8 cellular contexts compared by ENCODE assay signal in the genomic region with DNA sequence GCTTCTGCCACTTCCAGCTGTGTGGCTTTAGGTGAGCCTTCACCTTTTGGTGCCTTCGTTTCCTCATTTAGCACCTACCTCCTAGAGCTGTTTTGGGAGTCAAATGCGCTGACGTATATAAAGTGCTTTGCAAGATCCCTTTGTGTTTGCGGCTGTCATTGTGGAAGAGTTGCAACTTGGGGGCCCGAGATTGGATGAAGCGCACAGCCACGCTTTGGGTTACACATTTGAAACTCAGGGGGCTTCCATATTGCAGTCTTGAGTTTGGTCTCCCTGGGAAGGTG. TPM values are rescaled to one million over a fixed set of nuclear protein-coding genes. Genes with fewer than 3 reads are reported as not detected.
DNase-seq lines count a peak whose midpoint lies in the region; ATAC-seq and TF ChIP-seq lines count a peak whose summit lies in the region.

No MANE protein-coding gene starts in this region.

- no peak for TF ChIP-seq POLR2A in body of pancreas (IDR thresholded peaks at IDR 0.05)

- no peak for TF ChIP-seq CTCF in AG04449 (IDR thresholded peaks at IDR 0.05; ENCODE audit: insufficient read depth, low read length, missing control alignments)
- no peak for TF ChIP-seq CTCF in HFFc6 (IDR thresholded peaks at IDR 0.05)
- TF ChIP-seq CTCF in body of pancreas (IDR thresholded peaks at IDR 0.05), result no peak

- H3K36me3 ChIP-seq in body of pancreas (replicated peaks in 1 of 2; ENCODE audit: insufficient read depth in 1 of 2, low read depth in 2 of 2), result no peaks in the 10 kb centered on the region

- peaks cover 86% of the 10 kb centered on the region for H3K4me1 ChIP-seq in body of pancreas
- H3K4me1 ChIP-seq in mononuclear cell (ENCODE audit: insufficient read depth, low read length), result peaks cover 74% of the 10 kb centered on the region

- POLR2A ChIA-PET in AG04449 (lab: Yijun Ruan, JAX), result interaction anchor here (0.6 to 1.6 kb wide), 6 partner anchors 10 to 253 kb away, joined by 3 to 7 read pairs (median 4); partner anchors contain the start of genes ABCB9, MPHOSPH9 and MTRFR

- H3K9me3 Mint-ChIP-seq in HFFc6, result no peaks in the 10 kb centered on the region

- H3K4me3 Mint-ChIP-seq in HFFc6, result peak overlapping the region; percentile 91

- H3K27ac Mint-ChIP-seq in HFFc6, result peak overlapping the region; percentile 83

- H3K27me3 Mint-ChIP-seq in HFFc6 (ENCODE audit: insufficient read depth), result peaks cover under 1% of the 10 kb centered on the region

- no peak for DNase-seq in AG04449 (ENCODE audit: low read depth, low spot score)
- no peak for DNase-seq in HFFc6
- DNase-seq in body of pancreas, result no peak
- no peak for DNase-seq in COR-L47 (lab: John Stamatoyannopoulos, UW)

- intact Hi-C loops in body of pancreas (cut with DNase I), result no loop called here

- WGBS in body of pancreas, 2 donors, result 1 to 13% methylated on average over 6 to 7 of the region's 7 CpGs

- CTCF ChIA-PET in AG04449 (lab: Yijun Ruan, JAX), result interaction anchor here (3.9 kb wide), 1 partner anchor 259 kb away, joined by 27 read pairs; no protein-coding TSS in a partner anchor

- ATAC-seq in body of pancreas (no peak), HG02840 (IDR thresholded peaks at IDR 0.05; ENCODE audit: low FRiP score, unreplicated experiment) (no peak), HG02763 (IDR thresholded peaks at IDR 0.05; ENCODE audit: unreplicated experiment) (no peak), GM19455 (IDR thresholded peaks at IDR 0.05; ENCODE audit: unreplicated experiment) (no peak)

- H3K4me3 ChIP-seq in AG04449 (ENCODE audit: low read depth, low read length), result peak overlapping the region; percentile 87
- H3K4me3 ChIP-seq in body of pancreas, result peak overlapping the region in 1 of 2 donors; percentile 84
- H3K4me3 ChIP-seq in mononuclear cell (ENCODE audit: low read length), result peak overlapping the region; percentile 80

- H3K9me3 ChIP-seq in body of pancreas (no peaks in the 10 kb centered on the region), mononuclear cell (ENCODE audit: low read depth, low read length) (no peaks in the 10 kb centered on the region)

- H3K36me3 Mint-ChIP-seq in HFFc6 (ENCODE audit: low read depth), result no peaks in the 10 kb centered on the region

- H3K27ac ChIP-seq in body of pancreas, result peak overlapping the region; percentile 40 to 86 (median 66)

- H3K4me1 Mint-ChIP-seq in HFFc6 (ENCODE audit: low read depth), result peaks cover 48% of the 10 kb centered on the region

- H3K27me3 ChIP-seq in body of pancreas (no peaks in the 10 kb centered on the region), mononuclear cell (ENCODE audit: insufficient read depth, low read length) (no peaks in the 10 kb centered on the region)

RNA-seq across cellular contexts. Expression of gene ARL6IP4, which starts 0.6 kb away (rescaled TPM):
- total RNA-seq in HFFc6 (2021; fragmentation: NEBNext Ultra II Directional; extraction: Animal tissue kit (Norgen Biotek cat#: 25700)), result 100 to 1,000 TPM; 128 to 180 (median 149) TPM
- total RNA-seq in body of pancreas, result 100 to 1,000 TPM; 215 to 237 TPM
- total RNA-seq in mononuclear cell, result 123 TPM

RNA-seq across cellular contexts. Expression of gene OGFOD2, which starts 4.8 kb away (rescaled TPM):
- 10 to 100 TPM; 16.2 to 18.3 (median 17.6) TPM for total RNA-seq in HFFc6 (2021; fragmentation: NEBNext Ultra II Directional; extraction: Animal tissue kit (Norgen Biotek cat#: 25700))
- 10 to 100 TPM in 1 of 2 donors, 1 to 10 TPM in 1; 8.6 to 25.4 TPM for total RNA-seq in body of pancreas
- total RNA-seq in mononuclear cell, result 4.5 TPM

RNA-seq across cellular contexts. Expression of gene ABCB9, which starts 13.6 kb away (rescaled TPM):
- total RNA-seq in HFFc6 (2021; fragmentation: NEBNext Ultra II Directional; extraction: Animal tissue kit (Norgen Biotek cat#: 25700)), result 10 to 100 TPM in 3 of 6 experiments, 1 to 10 TPM in 3; 9.2 to 11.1 (median 10.0) TPM
- total RNA-seq in body of pancreas (1 to 10 TPM; 5.2 to 7.9 TPM), mononuclear cell (2.1 TPM)
